In the genomic region with DNA sequence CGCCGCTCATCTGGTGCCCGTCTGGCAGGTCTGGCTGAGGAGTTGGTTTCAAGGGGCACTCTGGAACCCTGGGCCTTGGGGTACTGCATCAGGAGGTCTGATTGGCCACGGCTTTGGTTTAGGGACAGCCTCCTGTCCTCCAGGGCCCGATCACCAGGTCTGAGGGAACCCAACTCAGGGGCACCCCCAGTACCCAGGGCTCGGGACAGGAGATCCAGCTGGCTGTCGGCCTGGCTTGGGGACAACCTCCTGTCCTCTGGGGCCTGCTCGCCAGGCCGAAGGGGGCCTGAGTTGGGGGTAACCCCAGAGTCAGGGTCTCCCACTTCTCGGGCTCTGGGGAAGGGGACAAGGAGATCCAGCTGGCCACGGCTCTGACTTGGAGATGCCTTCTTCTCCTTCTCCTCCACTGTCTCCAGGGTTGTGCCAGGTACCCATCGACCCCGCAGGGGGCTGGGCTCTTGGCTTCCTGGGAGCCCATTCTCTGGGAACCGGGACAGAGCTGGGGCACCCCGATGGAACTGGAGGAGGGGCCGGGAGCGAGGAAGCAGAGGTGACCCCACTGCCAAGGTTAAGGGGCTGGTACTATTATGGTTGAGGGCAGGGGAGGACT, we compare ENCODE assay signal across 1 cellular context.
TF ChIP-seq lines count a peak whose summit lies in the region.

No MANE protein-coding gene starts in this region.

TF ChIP-seq in HepG2, 621 proteins besides CTCF, POLR2A, EP300 and RAD21 (continued from another document):
- TF ChIP-seq CENPT (CRISPR knock-in tag; IDR thresholded peaks at IDR 0.05; ENCODE audit: low read depth): no peak
- TF ChIP-seq GMEB2 (CRISPR knock-in tag; IDR thresholded peaks at IDR 0.05; ENCODE audit: low read depth): no peak
- TF ChIP-seq SMC3 (IDR thresholded peaks at IDR 0.05; ENCODE audit: low read length): no peak
- TF ChIP-seq EHMT2 (IDR thresholded peaks at IDR 0.05; ENCODE audit: borderline replicate concordance, low read depth, low read length): no peak
- TF ChIP-seq ZNF510 (CRISPR knock-in tag; IDR thresholded peaks at IDR 0.05; ENCODE audit: low read depth): 0 out of 2 replicates have a peak, but pooled peaks have one; percentile 43
- TF ChIP-seq GTF3A (CRISPR knock-in tag; conservative IDR thresholded peaks at IDR 0.05): peak; percentile 54; the same call in 1 of the 2 replicates
- TF ChIP-seq MIXL1 (CRISPR knock-in tag; IDR thresholded peaks at IDR 0.05): no peak
- no peak for TF ChIP-seq SIX1 (CRISPR knock-in tag; IDR thresholded peaks at IDR 0.05; ENCODE audit: borderline replicate concordance)
- TF ChIP-seq ZNF766 (CRISPR knock-in tag; IDR thresholded peaks at IDR 0.05; ENCODE audit: borderline replicate concordance): no peak
- 0 out of 2 replicates have a peak, but pooled peaks have one; percentile 46 for TF ChIP-seq NR3C1 (CRISPR knock-in tag; IDR thresholded peaks at IDR 0.05)
- TF ChIP-seq KLF15 (CRISPR knock-in tag; IDR thresholded peaks at IDR 0.05; ENCODE audit: borderline replicate concordance): no peak
- TF ChIP-seq, protein P1, sequence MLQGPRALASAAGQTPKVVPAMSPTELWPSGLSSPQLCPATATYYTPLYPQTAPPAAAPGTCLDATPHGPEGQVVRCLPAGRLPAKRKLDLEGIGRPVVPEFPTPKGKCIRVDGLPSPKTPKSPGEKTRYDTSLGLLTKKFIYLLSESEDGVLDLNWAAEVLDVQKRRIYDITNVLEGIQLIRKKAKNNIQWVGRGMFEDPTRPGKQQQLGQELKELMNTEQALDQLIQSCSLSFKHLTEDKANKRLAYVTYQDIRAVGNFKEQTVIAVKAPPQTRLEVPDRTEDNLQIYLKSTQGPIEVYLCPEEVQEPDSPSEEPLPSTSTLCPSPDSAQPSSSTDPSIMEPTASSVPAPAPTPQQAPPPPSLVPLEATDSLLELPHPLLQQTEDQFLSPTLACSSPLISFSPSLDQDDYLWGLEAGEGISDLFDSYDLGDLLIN (CRISPR knock-in tag; IDR thresholded peaks at IDR 0.05; ENCODE audit: borderline replicate concordance): no peak; the same call in 1 of the 2 replicates
- no peak for TF ChIP-seq CEBPG (CRISPR knock-in tag; IDR thresholded peaks at IDR 0.05)
- TF ChIP-seq KLF16 (CRISPR knock-in tag; IDR thresholded peaks at IDR 0.05): no peak
- TF ChIP-seq TSC22D2 (CRISPR knock-in tag; IDR thresholded peaks at IDR 0.05; ENCODE audit: borderline replicate concordance): no peak
- TF ChIP-seq ZNF605 (CRISPR knock-in tag; IDR thresholded peaks at IDR 0.05): no peak; the same call in 1 of the 2 replicates
- TF ChIP-seq NR2F1 (CRISPR knock-in tag; IDR thresholded peaks at IDR 0.05): no peak
- no peak for TF ChIP-seq LBX2 (CRISPR knock-in tag; IDR thresholded peaks at IDR 0.05; ENCODE audit: borderline replicate concordance)
- no peak for TF ChIP-seq ZNF674 (CRISPR knock-in tag; IDR thresholded peaks at IDR 0.05; ENCODE audit: low read depth)
- no peak for TF ChIP-seq GATAD2A (CRISPR knock-in tag; IDR thresholded peaks at IDR 0.05)
- 0 out of 2 replicates have a peak, but pooled peaks have one; percentile 10 for TF ChIP-seq GLI4 (CRISPR knock-in tag; IDR thresholded peaks at IDR 0.05; ENCODE audit: borderline replicate concordance)
- no peak for TF ChIP-seq MTF1 (CRISPR knock-in tag; IDR thresholded peaks at IDR 0.05)
- TF ChIP-seq EEA1 (CRISPR knock-in tag; IDR thresholded peaks at IDR 0.05; ENCODE audit: borderline replicate concordance): peak; percentile 13; the same call in 1 of the 2 replicates
- TF ChIP-seq ZMYM3 (CRISPR knock-in tag; IDR thresholded peaks at IDR 0.05): no peak
- TF ChIP-seq KDM4B (CRISPR knock-in tag; IDR thresholded peaks at IDR 0.05): no peak
- TF ChIP-seq, protein P2, sequence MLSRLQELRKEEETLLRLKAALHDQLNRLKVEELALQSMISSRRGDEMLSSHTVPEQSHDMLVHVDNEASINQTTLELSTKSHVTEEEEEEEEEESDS (CRISPR knock-in tag; IDR thresholded peaks at IDR 0.05; ENCODE audit: borderline replicate concordance): no peak
- no peak for TF ChIP-seq JARID2 (CRISPR knock-in tag; IDR thresholded peaks at IDR 0.05; ENCODE audit: insufficient replicate concordance)
- TF ChIP-seq WIZ (CRISPR knock-in tag; IDR thresholded peaks at IDR 0.05): no peak
- TF ChIP-seq ZNF839 (CRISPR knock-in tag; IDR thresholded peaks at IDR 0.05; ENCODE audit: borderline replicate concordance): 0 out of 2 replicates have a peak, but pooled peaks have one; percentile 24
- TF ChIP-seq, protein P3, sequence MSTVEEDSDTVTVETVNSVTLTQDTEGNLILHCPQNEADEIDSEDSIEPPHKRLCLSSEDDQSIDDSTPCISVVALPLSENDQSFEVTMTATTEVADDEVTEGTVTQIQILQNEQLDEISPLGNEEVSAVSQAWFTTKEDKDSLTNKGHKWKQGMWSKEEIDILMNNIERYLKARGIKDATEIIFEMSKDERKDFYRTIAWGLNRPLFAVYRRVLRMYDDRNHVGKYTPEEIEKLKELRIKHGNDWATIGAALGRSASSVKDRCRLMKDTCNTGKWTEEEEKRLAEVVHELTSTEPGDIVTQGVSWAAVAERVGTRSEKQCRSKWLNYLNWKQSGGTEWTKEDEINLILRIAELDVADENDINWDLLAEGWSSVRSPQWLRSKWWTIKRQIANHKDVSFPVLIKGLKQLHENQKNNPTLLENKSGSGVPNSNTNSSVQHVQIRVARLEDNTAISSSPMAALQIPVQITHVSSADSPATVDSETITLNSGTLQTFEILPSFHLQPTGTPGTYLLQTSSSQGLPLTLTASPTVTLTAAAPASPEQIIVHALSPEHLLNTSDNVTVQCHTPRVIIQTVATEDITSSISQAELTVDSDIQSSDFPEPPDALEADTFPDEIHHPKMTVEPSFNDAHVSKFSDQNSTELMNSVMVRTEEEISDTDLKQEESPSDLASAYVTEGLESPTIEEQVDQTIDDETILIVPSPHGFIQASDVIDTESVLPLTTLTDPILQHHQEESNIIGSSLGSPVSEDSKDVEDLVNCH (CRISPR knock-in tag; IDR thresholded peaks at IDR 0.05): no peak
- TF ChIP-seq ZNF883 (CRISPR knock-in tag; IDR thresholded peaks at IDR 0.05; ENCODE audit: not compliant biosample characterization): no peak
- no peak for TF ChIP-seq FOXO1 (CRISPR knock-in tag; IDR thresholded peaks at IDR 0.05)
- TF ChIP-seq ZBTB34 (CRISPR knock-in tag; IDR thresholded peaks at IDR 0.05): no peak
- TF ChIP-seq ZNF781 (CRISPR knock-in tag; IDR thresholded peaks at IDR 0.05; ENCODE audit: borderline replicate concordance, not compliant biosample characterization): no peak
- no peak for TF ChIP-seq ZBTB21 (CRISPR knock-in tag; IDR thresholded peaks at IDR 0.05)
- peak; percentile 59; the same call in 1 of the 2 replicates for TF ChIP-seq MEIS1 (CRISPR knock-in tag; IDR thresholded peaks at IDR 0.05; ENCODE audit: borderline replicate concordance)
- TF ChIP-seq YEATS4 (CRISPR knock-in tag; IDR thresholded peaks at IDR 0.05; ENCODE audit: borderline replicate concordance): peak; percentile 28; the same call in 1 of the 2 replicates
- peak; percentile 20; the same call in 1 of the 2 replicates for TF ChIP-seq ZNF230 (CRISPR knock-in tag; IDR thresholded peaks at IDR 0.05)
- 0 out of 2 replicates have a peak, but pooled peaks have one; percentile 56 for TF ChIP-seq ZNF543 (CRISPR knock-in tag; IDR thresholded peaks at IDR 0.05)
- no peak for TF ChIP-seq PHB2 (IDR thresholded peaks at IDR 0.05; ENCODE audit: partially characterized antibody)
